8 cellular contexts compared by ENCODE assay signal in the genomic region with DNA sequence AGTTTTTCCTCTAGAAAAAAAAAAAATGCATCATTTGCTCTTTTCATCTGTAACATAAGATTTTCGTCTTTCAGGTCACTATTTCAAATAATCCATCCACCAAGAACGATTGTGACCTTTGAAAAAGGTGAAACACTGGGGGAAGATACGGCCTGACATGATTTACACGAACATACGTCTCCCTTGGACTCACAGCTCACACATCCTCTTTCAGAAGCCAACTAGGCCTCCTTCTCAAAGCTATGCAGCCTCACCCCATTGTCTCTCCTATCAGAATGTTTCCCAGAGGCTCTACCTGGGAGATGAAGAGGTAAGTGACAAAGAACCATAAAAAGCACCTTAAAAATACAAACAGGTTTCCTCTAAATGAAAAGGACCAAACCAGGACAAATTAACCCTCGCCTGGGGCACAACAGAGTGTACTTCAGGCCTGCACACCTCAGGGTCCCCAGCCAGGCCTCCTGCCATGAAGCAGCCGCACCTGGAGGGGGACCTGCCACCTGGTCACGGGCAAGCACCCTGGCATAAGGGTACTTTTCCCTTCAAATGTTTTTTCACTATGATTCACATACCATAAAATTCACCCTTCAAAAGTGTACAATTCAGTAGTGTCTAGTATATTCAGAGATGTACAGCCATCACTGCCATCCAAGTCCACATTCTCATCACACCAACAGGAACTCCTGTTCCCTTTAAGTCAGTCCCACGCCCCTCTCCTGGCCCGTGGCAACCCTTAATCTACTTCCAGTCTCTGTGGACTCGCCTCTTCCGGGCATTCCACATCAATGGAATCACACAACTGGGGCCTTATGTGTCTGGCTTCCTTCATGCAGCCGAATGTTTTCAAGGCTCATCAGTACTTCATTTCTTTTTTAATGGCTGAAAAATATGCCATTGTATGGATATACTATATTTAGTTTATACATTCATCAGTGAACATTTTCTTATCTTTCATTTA. TPM values are rescaled to one million over a fixed set of nuclear protein-coding genes. Genes with fewer than 3 reads are reported as not detected.
DNase-seq lines count a peak whose midpoint lies in the region; ATAC-seq and TF ChIP-seq lines count a peak whose summit lies in the region.

No MANE protein-coding gene starts in this region.

- H3K4me3 ChIP-seq in BLaER1: peak overlapping the region; percentile 34
- H3K4me3 ChIP-seq in body of pancreas: no peak overlapping the region

- H3K9ac ChIP-seq in BLaER1: peak overlapping the region; percentile 49; the same call in 1 of the 2 replicates

- H3K4me2 ChIP-seq in BLaER1: peak overlapping the region; percentile 80

- H3K27ac ChIP-seq in BLaER1 (peak overlapping the region; percentile 54), body of pancreas (peak overlapping the region; percentile 54 to 71 (median 58))

- peak overlapping the region; percentile 57 for H3K27ac Mint-ChIP-seq in mesothelial cell of epicardium

- no peaks in the 10 kb centered on the region for H3K27me3 Mint-ChIP-seq in mesothelial cell of epicardium (ENCODE audit: low read depth)

- peaks cover 16% of the 10 kb centered on the region for H3K36me3 Mint-ChIP-seq in mesothelial cell of epicardium

- DNase-seq in body of pancreas (no peak), mesothelial cell of epicardium (ENCODE audit: low spot score in 2 of 2, unreplicated experiment in 2 of 2) (no peak), GF-D8 (lab: John Stamatoyannopoulos, UW) (no peak), NCI-H2227 (lab: John Stamatoyannopoulos, UW; ENCODE audit: unreplicated experiment) (no peak), NCI-H1417 treated with DMSO at 0.1 percent for 48 hours (lab: John Stamatoyannopoulos, UW) (no peak)

- H4K20me1 ChIP-seq in BLaER1: peaks cover 98% of the 10 kb centered on the region

- H3K4me1 Mint-ChIP-seq in mesothelial cell of epicardium: peaks cover 24% of the 10 kb centered on the region

- H3K36me3 ChIP-seq in BLaER1 (peaks cover 48% of the 10 kb centered on the region), body of pancreas (replicated peaks in 1 of 2; ENCODE audit: insufficient read depth in 1 of 2, low read depth in 2 of 2) (peaks cover 0 to 1% of the 10 kb centered on the region in 2 donors)

- TF ChIP-seq CTCF in body of pancreas (IDR thresholded peaks at IDR 0.05) (no peak), mesothelial cell of epicardium (IDR thresholded peaks at IDR 0.05; ENCODE audit: unreplicated experiment) (no peak)

- intact Hi-C loops in body of pancreas (cut with DNase I): no loop called here

- no peak overlapping the region for H3K4me3 Mint-ChIP-seq in mesothelial cell of epicardium

- peaks cover 83% of the 10 kb centered on the region for H3K4me1 ChIP-seq in BLaER1
- H3K4me1 ChIP-seq in body of pancreas: peaks cover 66% of the 10 kb centered on the region

- no peaks in the 10 kb centered on the region for H3K27me3 ChIP-seq in BLaER1
- H3K27me3 ChIP-seq in body of pancreas: no peaks in the 10 kb centered on the region

- H3K9me3 ChIP-seq in BLaER1 (no peaks in the 10 kb centered on the region; the same call in 1 of the 2 replicates), body of pancreas (no peaks in the 10 kb centered on the region)

- no peak for TF ChIP-seq POLR2A in body of pancreas (IDR thresholded peaks at IDR 0.05)

- H3K9me3 Mint-ChIP-seq in mesothelial cell of epicardium: no peaks in the 10 kb centered on the region

- WGBS in body of pancreas, 2 donors: 47 to 59% methylated on average over 13 of the region's 13 CpGs

- ATAC-seq in GM19351 (IDR thresholded peaks at IDR 0.05; ENCODE audit: unreplicated experiment): peak; percentile 35
- peak; percentile 37 for ATAC-seq in HG03439 (IDR thresholded peaks at IDR 0.05; ENCODE audit: unreplicated experiment)
- peak; percentile 19 for ATAC-seq in body of pancreas

RNA-seq across cellular contexts. Expression of a gene that starts 5.4 kb away (rescaled TPM):
- total RNA-seq in body of pancreas (10 to 100 TPM; 14.5 to 21.0 TPM), mesothelial cell of epicardium (26.1 to 26.6 TPM (median 26.5 TPM) in 3 replicates)

RNA-seq across cellular contexts. Expression of a gene that starts 34.9 kb away (rescaled TPM):
- not detected for total RNA-seq in body of pancreas
- total RNA-seq in mesothelial cell of epicardium: 1.3 to 1.6 TPM (median 1.5 TPM) in 3 replicates
